Comparison of ENCODE assay signal across 29 cellular contexts in genomic region chr6:31096656-31097055, GRCh38. TPM values are rescaled to one million over a fixed set of nuclear protein-coding genes. Genes with fewer than 3 reads are reported as not detected.
"Had no signal": no experiment of that assay in that cellular context is flagged by ENCODE, and none has a peak within 500 bp of the region (broad histone marks: within the 10 kb centered on the region; RNA-seq: fewer than 3 reads in every experiment).

No MANE protein-coding gene starts in this region.

- H3K9me3 Mint-ChIP-seq: activated T-helper 1 cell treated with anti-CD3 and anti-CD28 coated beads, Interleukin-12 subunit alpha, Interleukin-12 subunit beta, Interleukin-2, Interleukin-4 antibody, amounts not matched to agents 30 ng/mL and 10 ng/mL and 1 ng/mL, durations not matched to agents 14 hours and 24 hours and 36 hours; brain; central memory CD8-positive, alpha-beta T cell; T-helper 1 cell treated with Interleukin-12 subunit alpha and Interleukin-12 subunit beta and Interleukin-4 antibody, amounts not matched to agents 30 μg/mL and 1 μg/mL, for 36 hours had no signal

- H3K27me3 ChIP-seq: MG63 had no signal

- ATAC-seq: activated CD4-positive, alpha-beta T cell treated with anti-CD3 and anti-CD28 coated beads for 36 hours; activated CD8-positive, alpha-beta T cell treated with anti-CD3 and anti-CD28 coated beads, Interleukin-2, amount 10 ng/mL, durations not matched to agents 7 days and 5 days; Right ventricle myocardium inferior had no signal

- DNase-seq: activated CD4-positive, alpha-beta T cell treated with anti-CD3 and anti-CD28 coated beads for 36 hours; activated CD8-positive, alpha-beta memory T cell treated with anti-CD3 and anti-CD28 coated beads, Interleukin-2, amount 50 U/mL, for 48 hours; activated CD8-positive, alpha-beta T cell treated with anti-CD3 and anti-CD28 coated beads, Interleukin-2, amount 10 ng/mL, durations not matched to agents 7 days and 5 days; activated effector memory CD4-positive, alpha-beta T cell treated with Interleukin-2 at 50 U/mL for 16 hours; activated naive CD4-positive, alpha-beta T cell; activated T-cell treated with anti-CD3 and anti-CD28 coated beads, Interleukin-2, amount 50 U/mL, for 1 hour; amygdala; KG1; MG63; NCI-H1105; NCI-H1436; NCI-H1694 treated with DMSO at 0.1 percent for 48 hours; NCI-H2029 treated with DMSO at 0.1 percent for 48 hours; NCI-H446 treated with DMSO at 0.1 percent for 48 hours; NCI-H524 treated with DMSO at 0.1 percent for 48 hours; NCI-H748 treated with DMSO at 0.1 percent for 48 hours; T-helper 9 cell; WERI-Rb-1 had no signal

- H3K4me3 ChIP-seq: MG63, SK-N-MC had no signal

- H3K27ac ChIP-seq: SK-N-MC, WERI-Rb-1 had no signal

- H3K27ac Mint-ChIP-seq: activated CD4-positive, alpha-beta T cell treated with anti-CD3 and anti-CD28 coated beads for 36 hours; activated CD8-positive, alpha-beta T cell treated with anti-CD3 and anti-CD28 coated beads, Interleukin-2, amount 10 ng/mL, durations not matched to agents 7 days and 5 days; activated naive CD8-positive, alpha-beta T cell; activated T-helper 1 cell treated with anti-CD3 and anti-CD28 coated beads, Interleukin-12 subunit alpha, Interleukin-12 subunit beta, Interleukin-2, Interleukin-4 antibody, amounts not matched to agents 30 ng/mL and 10 ng/mL and 1 ng/mL, durations not matched to agents 14 hours and 24 hours and 36 hours; T-helper 1 cell treated with Interleukin-12 subunit alpha and Interleukin-12 subunit beta and Interleukin-4 antibody, amounts not matched to agents 30 μg/mL and 1 μg/mL, for 36 hours had no signal

- H3K27me3 Mint-ChIP-seq: activated CD4-positive, alpha-beta T cell treated with anti-CD3 and anti-CD28 coated beads for 36 hours; activated naive CD8-positive, alpha-beta T cell; central memory CD8-positive, alpha-beta T cell had no signal

- H3K36me3 Mint-ChIP-seq: activated naive CD8-positive, alpha-beta T cell; brain had no signal

- H3K36me3 ChIP-seq: MG63, WERI-Rb-1 had no signal

- H3K4me3 Mint-ChIP-seq: activated CD4-positive, alpha-beta T cell treated with anti-CD3 and anti-CD28 coated beads for 36 hours; activated CD8-positive, alpha-beta T cell treated with anti-CD3 and anti-CD28 coated beads, Interleukin-2, amount 10 ng/mL, durations not matched to agents 7 days and 5 days; activated naive CD8-positive, alpha-beta T cell; activated T-helper 1 cell treated with anti-CD3 and anti-CD28 coated beads, Interleukin-12 subunit alpha, Interleukin-12 subunit beta, Interleukin-2, Interleukin-4 antibody, amounts not matched to agents 30 ng/mL and 10 ng/mL and 1 ng/mL, durations not matched to agents 14 hours and 24 hours and 36 hours; brain; central memory CD8-positive, alpha-beta T cell; T-helper 1 cell treated with Interleukin-12 subunit alpha and Interleukin-12 subunit beta and Interleukin-4 antibody, amounts not matched to agents 30 μg/mL and 1 μg/mL, for 36 hours had no signal

- H3K9me3 ChIP-seq: MG63 had no signal

RNA-seq across cellular contexts. Expression of gene C6orf15, which starts 15.7 kb away (rescaled TPM):
- total RNA-seq: activated CD4-positive, alpha-beta T cell treated with anti-CD3 and anti-CD28 coated beads for 36 hours; activated CD8-positive, alpha-beta T cell treated with anti-CD3 and anti-CD28 coated beads, Interleukin-2, amount 10 ng/mL, durations not matched to agents 7 days and 5 days; activated T-helper 1 cell treated with anti-CD3 and anti-CD28 coated beads, Interleukin-12 subunit alpha, Interleukin-12 subunit beta, Interleukin-2, Interleukin-4 antibody, amounts not matched to agents 30 ng/mL and 10 ng/mL and 1 ng/mL, durations not matched to agents 14 hours and 24 hours and 36 hours; OCI-LY7; Right ventricle myocardium inferior; RPMI7951 had no signal

RNA-seq across cellular contexts. Expression of gene PSORS1C1, which starts 17.9 kb away (rescaled TPM):
- total RNA-seq: activated CD8-positive, alpha-beta T cell treated with anti-CD3 and anti-CD28 coated beads, Interleukin-2, amount 10 ng/mL, durations not matched to agents 7 days and 5 days; OCI-LY7 had no signal

RNA-seq across cellular contexts. Expression of gene CDSN, which starts 23.6 kb away (rescaled TPM):
- total RNA-seq: activated CD4-positive, alpha-beta T cell treated with anti-CD3 and anti-CD28 coated beads for 36 hours; activated CD8-positive, alpha-beta T cell treated with anti-CD3 and anti-CD28 coated beads, Interleukin-2, amount 10 ng/mL, durations not matched to agents 7 days and 5 days; activated T-helper 1 cell treated with anti-CD3 and anti-CD28 coated beads, Interleukin-12 subunit alpha, Interleukin-12 subunit beta, Interleukin-2, Interleukin-4 antibody, amounts not matched to agents 30 ng/mL and 10 ng/mL and 1 ng/mL, durations not matched to agents 14 hours and 24 hours and 36 hours; LHCN-M2; OCI-LY7; Right ventricle myocardium inferior; RPMI7951 had no signal

RNA-seq across cellular contexts. Expression of gene PSORS1C2, which starts 42.2 kb away (rescaled TPM):
- total RNA-seq: activated CD4-positive, alpha-beta T cell treated with anti-CD3 and anti-CD28 coated beads for 36 hours; activated CD8-positive, alpha-beta T cell treated with anti-CD3 and anti-CD28 coated beads, Interleukin-2, amount 10 ng/mL, durations not matched to agents 7 days and 5 days; activated T-helper 1 cell treated with anti-CD3 and anti-CD28 coated beads, Interleukin-12 subunit alpha, Interleukin-12 subunit beta, Interleukin-2, Interleukin-4 antibody, amounts not matched to agents 30 ng/mL and 10 ng/mL and 1 ng/mL, durations not matched to agents 14 hours and 24 hours and 36 hours; astrocyte; LHCN-M2; OCI-LY7; Right ventricle myocardium inferior; RPMI7951 had no signal
